1 cellular context compared by ENCODE assay signal in genomic region chr2:217806480-217806760, GRCh38.
TF ChIP-seq lines count a peak whose summit lies in the region.

No MANE protein-coding gene starts in this region.

TF ChIP-seq in neural cell, 6 proteins besides CTCF, POLR2A, EP300 and RAD21 (continued from another document):
- TF ChIP-seq REST (IDR thresholded peaks at IDR 0.05; ENCODE audit: borderline replicate concordance), result no peak
- TF ChIP-seq MXI1 (conservative IDR thresholded peaks at IDR 0.05; ENCODE audit: poor library complexity, severe bottlenecking), result no peak
- TF ChIP-seq POLR2AphosphoS5 (IDR thresholded peaks at IDR 0.05), result no peak
- no peak for TF ChIP-seq EZH2 (IDR thresholded peaks at IDR 0.05; ENCODE audit: borderline replicate concordance, insufficient read depth, low read length, poor library complexity, severe bottlenecking)
